Comparison of ENCODE assay signal across 1 cellular context in genomic region chr2:127615511-127616166, GRCh38.
TF ChIP-seq lines count a peak whose summit lies in the region.

No MANE protein-coding gene starts in this region.

TF ChIP-seq in SK-N-SH treated with all-trans-retinoic acid at 6 μM for 48 hours, 23 proteins besides CTCF, POLR2A, EP300 and RAD21 (continued from another document):
- TF ChIP-seq, protein P1, sequence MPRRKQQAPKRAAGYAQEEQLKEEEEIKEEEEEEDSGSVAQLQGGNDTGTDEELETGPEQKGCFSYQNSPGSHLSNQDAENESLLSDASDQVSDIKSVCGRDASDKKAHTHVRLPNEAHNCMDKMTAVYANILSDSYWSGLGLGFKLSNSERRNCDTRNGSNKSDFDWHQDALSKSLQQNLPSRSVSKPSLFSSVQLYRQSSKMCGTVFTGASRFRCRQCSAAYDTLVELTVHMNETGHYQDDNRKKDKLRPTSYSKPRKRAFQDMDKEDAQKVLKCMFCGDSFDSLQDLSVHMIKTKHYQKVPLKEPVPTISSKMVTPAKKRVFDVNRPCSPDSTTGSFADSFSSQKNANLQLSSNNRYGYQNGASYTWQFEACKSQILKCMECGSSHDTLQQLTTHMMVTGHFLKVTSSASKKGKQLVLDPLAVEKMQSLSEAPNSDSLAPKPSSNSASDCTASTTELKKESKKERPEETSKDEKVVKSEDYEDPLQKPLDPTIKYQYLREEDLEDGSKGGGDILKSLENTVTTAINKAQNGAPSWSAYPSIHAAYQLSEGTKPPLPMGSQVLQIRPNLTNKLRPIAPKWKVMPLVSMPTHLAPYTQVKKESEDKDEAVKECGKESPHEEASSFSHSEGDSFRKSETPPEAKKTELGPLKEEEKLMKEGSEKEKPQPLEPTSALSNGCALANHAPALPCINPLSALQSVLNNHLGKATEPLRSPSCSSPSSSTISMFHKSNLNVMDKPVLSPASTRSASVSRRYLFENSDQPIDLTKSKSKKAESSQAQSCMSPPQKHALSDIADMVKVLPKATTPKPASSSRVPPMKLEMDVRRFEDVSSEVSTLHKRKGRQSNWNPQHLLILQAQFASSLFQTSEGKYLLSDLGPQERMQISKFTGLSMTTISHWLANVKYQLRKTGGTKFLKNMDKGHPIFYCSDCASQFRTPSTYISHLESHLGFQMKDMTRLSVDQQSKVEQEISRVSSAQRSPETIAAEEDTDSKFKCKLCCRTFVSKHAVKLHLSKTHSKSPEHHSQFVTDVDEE (CRISPR knock-in tag; IDR thresholded peaks at IDR 0.05) = no peak
- TF ChIP-seq ZFP3 (CRISPR knock-in tag; IDR thresholded peaks at IDR 0.05) (no peak), ZFP30 (CRISPR knock-in tag; IDR thresholded peaks at IDR 0.05) (no peak), ARNTL (CRISPR knock-in tag; IDR thresholded peaks at IDR 0.05; ENCODE audit: borderline replicate concordance, low read depth) (no peak), BACH2 (CRISPR knock-in tag; IDR thresholded peaks at IDR 0.05; ENCODE audit: borderline replicate concordance) (no peak), POU6F1 (CRISPR knock-in tag; IDR thresholded peaks at IDR 0.05; ENCODE audit: borderline replicate concordance, low read depth) (no peak), OSR1 (CRISPR knock-in tag; IDR thresholded peaks at IDR 0.05) (no peak), SNAI2 (CRISPR knock-in tag; IDR thresholded peaks at IDR 0.05) (no peak), ESRRG (CRISPR knock-in tag; IDR thresholded peaks at IDR 0.05) (no peak), ZC3H10 (CRISPR knock-in tag; IDR thresholded peaks at IDR 0.05) (no peak), PPARA (CRISPR knock-in tag; IDR thresholded peaks at IDR 0.05; ENCODE audit: borderline replicate concordance) (no peak), RARB (CRISPR knock-in tag; IDR thresholded peaks at IDR 0.05) (no peak)
- TF ChIP-seq, protein P2, sequence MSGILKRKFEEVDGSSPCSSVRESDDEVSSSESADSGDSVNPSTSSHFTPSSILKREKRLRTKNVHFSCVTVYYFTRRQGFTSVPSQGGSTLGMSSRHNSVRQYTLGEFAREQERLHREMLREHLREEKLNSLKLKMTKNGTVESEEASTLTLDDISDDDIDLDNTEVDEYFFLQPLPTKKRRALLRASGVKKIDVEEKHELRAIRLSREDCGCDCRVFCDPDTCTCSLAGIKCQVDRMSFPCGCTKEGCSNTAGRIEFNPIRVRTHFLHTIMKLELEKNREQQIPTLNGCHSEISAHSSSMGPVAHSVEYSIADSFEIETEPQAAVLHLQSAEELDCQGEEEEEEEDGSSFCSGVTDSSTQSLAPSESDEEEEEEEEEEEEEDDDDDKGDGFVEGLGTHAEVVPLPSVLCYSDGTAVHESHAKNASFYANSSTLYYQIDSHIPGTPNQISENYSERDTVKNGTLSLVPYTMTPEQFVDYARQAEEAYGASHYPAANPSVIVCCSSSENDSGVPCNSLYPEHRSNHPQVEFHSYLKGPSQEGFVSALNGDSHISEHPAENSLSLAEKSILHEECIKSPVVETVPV (CRISPR knock-in tag; IDR thresholded peaks at IDR 0.05) = no peak
TF ChIP-seq in SK-N-SH treated with all-trans-retinoic acid at 6 μM for 48 hours: peak in this region for 0.
